ENCODE assay signal across 15 cellular contexts in genomic region chr16:52812945-52813556, GRCh38.
DNase-seq lines count a peak whose midpoint lies in the region; ATAC-seq and TF ChIP-seq lines count a peak whose summit lies in the region.
"Had no signal": no experiment of that assay in that cellular context is flagged by ENCODE, and none has a peak within 500 bp of the region (broad histone marks: within the 10 kb centered on the region; RNA-seq: fewer than 3 reads in every experiment).

No MANE protein-coding gene starts in this region.

- DNase-seq in HFF-Myc (ENCODE audit: extremely low read depth, low read depth) (peak; percentile 48), T1000 (lab: John Stamatoyannopoulos, UW) (peak; percentile 15), foreskin keratinocyte (peak; percentile 74 to 88), smooth muscle cell of the brain vasculature (ENCODE audit: low read depth, low spot score) (peak; percentile 2), T-helper 2 cell (no peak), type B pancreatic cell (ENCODE audit: extremely low spot score, unreplicated experiment) (no peak)
- DNase-seq: activated T-cell treated with anti-CD3 and anti-CD28 coated beads, Interleukin-2, amount 50 U/mL, for 4 hours; midbrain; OCI-M1; retina; upper lobe of left lung; WERI-Rb-1 had no signal

- H3K27me3 Mint-ChIP-seq in type B pancreatic cell, result peaks cover 8% of the 10 kb centered on the region

- no peak overlapping the region for H3K4me3 Mint-ChIP-seq in type B pancreatic cell
- H3K4me3 Mint-ChIP-seq: activated T-cell treated with anti-CD3 and anti-CD28 coated beads, Interleukin-2, amount 50 U/mL, for 4 hours had no signal

- H3K4me1 ChIP-seq in foreskin keratinocyte, result peaks cover 14% of the 10 kb centered on the region
- H3K4me1 ChIP-seq: gastroesophageal sphincter, upper lobe of left lung had no signal

- H3K9me3 Mint-ChIP-seq in type B pancreatic cell, result peaks cover 6% of the 10 kb centered on the region

- H3K36me3 Mint-ChIP-seq in type B pancreatic cell, result no peaks in the 10 kb centered on the region

- peak; percentile 88 for ATAC-seq in foreskin keratinocyte
- no peak for ATAC-seq in GM21381 (IDR thresholded peaks at IDR 0.05; ENCODE audit: unreplicated experiment)
- ATAC-seq: activated T-cell treated with anti-CD3 and anti-CD28 coated beads, Interleukin-2, amount 50 U/mL, for 4 hours; gastroesophageal sphincter had no signal

- TF ChIP-seq CTCF in HFF-Myc (IDR thresholded peaks at IDR 0.05; ENCODE audit: low read depth, low read length, missing control alignments) (no peak), foreskin keratinocyte (conservative IDR thresholded peaks at IDR 0.05) (no peak), type B pancreatic cell (conservative IDR thresholded peaks at IDR 0.05) (no peak)

- H3K27me3 ChIP-seq in foreskin keratinocyte, result no peaks in the 10 kb centered on the region
- H3K27me3 ChIP-seq: upper lobe of left lung had no signal

- no peaks in the 10 kb centered on the region for H3K4me1 Mint-ChIP-seq in type B pancreatic cell (ENCODE audit: unreplicated experiment)

- H3K27ac Mint-ChIP-seq in type B pancreatic cell, result no peak overlapping the region

- no peak overlapping the region for H3K27ac ChIP-seq in foreskin keratinocyte
- H3K27ac ChIP-seq: cardiac muscle cell, gastroesophageal sphincter, upper lobe of left lung, WERI-Rb-1 had no signal

- H3K4me3 ChIP-seq in HFF-Myc (replicated peaks; ENCODE audit: low read depth, low read length), result no peak overlapping the region
- H3K4me3 ChIP-seq: cardiac muscle cell, gastroesophageal sphincter, upper lobe of left lung had no signal

Comparison
In these comparisons a context has a peak if more than half of its experiments do, and no peak if none do; other contexts are left out.
1. DNase-seq: peak in HFF-Myc (single experiment), T1000 (single experiment), foreskin keratinocyte (2 of 2) and smooth muscle cell of the brain vasculature (single experiment); none in T-helper 2 cell (0 of 5) and type B pancreatic cell (single experiment).